In the genomic region with DNA sequence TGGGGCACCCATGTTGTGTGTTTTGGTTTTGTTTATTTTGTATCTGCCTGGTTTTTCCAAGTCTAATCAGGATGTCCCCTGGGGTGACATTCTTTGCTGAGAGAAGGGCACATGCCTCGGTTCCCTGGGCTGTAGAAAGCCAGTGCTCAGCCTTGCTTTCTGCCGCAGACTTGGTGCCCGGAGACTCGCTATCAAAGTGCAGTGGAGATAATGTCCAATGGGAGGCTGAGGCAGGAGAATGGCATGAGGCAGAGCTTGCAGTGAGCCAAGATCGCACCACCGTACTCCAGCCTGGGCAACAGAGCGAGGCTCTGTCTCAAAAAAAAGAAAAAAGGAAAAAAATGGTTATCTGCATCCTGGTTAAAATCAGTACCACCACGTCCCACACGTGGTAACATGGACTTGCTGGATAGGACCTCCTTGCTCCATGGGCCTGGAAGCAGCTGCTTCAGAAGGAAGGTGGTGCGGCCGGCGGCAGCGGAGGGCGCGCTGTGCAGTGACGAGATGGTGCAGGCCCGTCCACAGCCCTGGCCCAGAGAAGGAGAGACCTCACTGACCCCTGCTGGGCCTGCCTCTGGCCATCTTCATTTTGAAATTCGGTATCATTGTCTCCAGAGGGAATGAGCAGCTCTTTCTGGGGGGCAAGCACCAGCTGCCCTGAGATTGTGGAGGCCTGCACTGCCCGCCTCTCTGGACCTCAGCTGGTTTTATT, we compare ENCODE assay signal across 18 cellular contexts. TPM values are rescaled to one million over a fixed set of nuclear protein-coding genes. Genes with fewer than 3 reads are reported as not detected.
A peak's percentile ranks its signal among the peaks of the same experiment; 100 is the strongest.
DNase-seq lines count a peak whose midpoint lies in the region; ATAC-seq and TF ChIP-seq lines count a peak whose summit lies in the region.
"Had no signal": no experiment of that assay in that cellular context is flagged by ENCODE, and none has a peak within 500 bp of the region (broad histone marks: within the 10 kb centered on the region; RNA-seq: fewer than 3 reads in every experiment).

No MANE protein-coding gene starts in this region.

- H3K14ac ChIP-seq in H9 (ENCODE audit: insufficient read depth, low read length), result no peak overlapping the region

- peaks cover 29% of the 10 kb centered on the region for H3K36me3 Mint-ChIP-seq in activated CD4-positive, alpha-beta T cell treated with anti-CD3 and anti-CD28 coated beads, Interleukin-2, amount 10 ng/mL, durations not matched to agents 24 days and 14 days (ENCODE audit: low read depth)
- H3K36me3 Mint-ChIP-seq in H9 (ENCODE audit: insufficient read depth in 1 of 3, low read depth in 3 of 3) (peaks cover 18 to 55% (median 44%) of the 10 kb centered on the region in 3 experiments), nephron progenitor cell (ENCODE audit: low read depth) (peaks cover 10% of the 10 kb centered on the region)

- H3K4ac ChIP-seq in H9 (ENCODE audit: low read depth, low read length), result no peak overlapping the region

- no peaks in the 10 kb centered on the region; the same call in 1 of the 2 replicates for H3K79me2 ChIP-seq in H9 (ENCODE audit: insufficient read depth, low read length)

- no peak for DNase-seq in activated CD4-positive, alpha-beta T cell treated with anti-CD3 and anti-CD28 coated beads, Interleukin-2, amount 10 ng/mL, durations not matched to agents 24 days and 14 days
- no peak for DNase-seq in activated CD4-positive, alpha-beta T cell treated with anti-CD3 and anti-CD28 coated beads, Interleukin-2, amount 50 U/mL, for 4 hours
- DNase-seq in H9, result no peak
- no peak for DNase-seq in effector memory CD4-positive, alpha-beta T cell
- DNase-seq in nephron progenitor cell, result no peak
- no peak for DNase-seq in NCI-H446 (lab: John Stamatoyannopoulos, UW)
- no peak for DNase-seq in central memory CD4-positive, alpha-beta T cell
- DNase-seq: GDM1, Kasumi-1, NCI-H1436, NCI-H226 had no signal

- no peak overlapping the region for H3K4me3 Mint-ChIP-seq in activated CD4-positive, alpha-beta T cell treated with anti-CD3 and anti-CD28 coated beads, Interleukin-2, amount 10 ng/mL, durations not matched to agents 24 days and 14 days
- peak overlapping the region in 1 of 2 experiments; percentile 53; a peak in 1 of 5 replicates for H3K4me3 Mint-ChIP-seq in H9
- no peak overlapping the region for H3K4me3 Mint-ChIP-seq in nephron progenitor cell

- no peak overlapping the region for H2AFZ ChIP-seq in H9 (ENCODE audit: low read length)
- H2AFZ ChIP-seq: parathyroid adenoma had no signal

- no peak overlapping the region for H4K8ac ChIP-seq in H9 (replicated peaks; ENCODE audit: insufficient read length, low read depth, low read length)

- H3K79me1 ChIP-seq in H9 (ENCODE audit: insufficient read depth, low read depth, low read length, poor library complexity, severe bottlenecking), result no peaks in the 10 kb centered on the region

- no peaks in the 10 kb centered on the region for H3K27me3 Mint-ChIP-seq in activated CD4-positive, alpha-beta T cell treated with anti-CD3 and anti-CD28 coated beads, Interleukin-2, amount 10 ng/mL, durations not matched to agents 24 days and 14 days
- H3K27me3 Mint-ChIP-seq in H9 (ENCODE audit: low read depth), result no peaks in the 10 kb centered on the region
- peaks cover 3% of the 10 kb centered on the region for H3K27me3 Mint-ChIP-seq in nephron progenitor cell (ENCODE audit: low read depth, poor library complexity)

- no peak overlapping the region for H2BK5ac ChIP-seq in H9 (ENCODE audit: insufficient read length, low read length)

- H2AK5ac ChIP-seq in H9 (ENCODE audit: insufficient read length, low read length), result no peak overlapping the region

- H3K4me3 ChIP-seq in effector memory CD4-positive, alpha-beta T cell (ENCODE audit: insufficient read depth, low read depth, low read length, poor library complexity, severe bottlenecking), result no peak overlapping the region
- H3K4me3 ChIP-seq: A549, coronary artery, SJSA1 had no signal

- H3K36me3 ChIP-seq in effector memory CD4-positive, alpha-beta T cell (ENCODE audit: control insufficient read depth, insufficient read depth, low read length), result peaks cover 31% of the 10 kb centered on the region

- no peaks in the 10 kb centered on the region for H4K20me1 ChIP-seq in H9 (ENCODE audit: control insufficient read depth, insufficient read depth, insufficient read length)

- H2BK15ac ChIP-seq in H9 (ENCODE audit: low read depth, low read length), result no peak overlapping the region

- peaks cover 17% of the 10 kb centered on the region for H3K4me1 Mint-ChIP-seq in activated CD4-positive, alpha-beta T cell treated with anti-CD3 and anti-CD28 coated beads, Interleukin-2, amount 10 ng/mL, durations not matched to agents 24 days and 14 days
- peaks cover 6 to 26% of the 10 kb centered on the region in 2 experiments for H3K4me1 Mint-ChIP-seq in H9
- peaks cover 38% of the 10 kb centered on the region for H3K4me1 Mint-ChIP-seq in nephron progenitor cell

- no peak overlapping the region for H3K18ac ChIP-seq in H9 (ENCODE audit: insufficient read length, low read depth, low read length)

- WGBS in H9 (ENCODE audit: extremely low coverage, insufficient read length, low lambda C conversion rate), result no CpG with 5 or more reads among the region's 19 CpGs

- no peaks in the 10 kb centered on the region for H3K23me2 ChIP-seq in H9 (ENCODE audit: insufficient read length, low read depth, low read length, poor library complexity, severe bottlenecking)

- no peaks in the 10 kb centered on the region for H3K9me3 ChIP-seq in H9 (ENCODE audit: control insufficient read depth, low read depth, low read length)
- H3K9me3 ChIP-seq in effector memory CD4-positive, alpha-beta T cell (ENCODE audit: control insufficient read depth, low read length), result no peaks in the 10 kb centered on the region
- H3K9me3 ChIP-seq: A549, SJSA1 had no signal

- H3K23ac ChIP-seq in H9 (ENCODE audit: insufficient read length, low read depth, low read length), result no peak overlapping the region

- no peaks in the 10 kb centered on the region for H3K9me3 Mint-ChIP-seq in activated CD4-positive, alpha-beta T cell treated with anti-CD3 and anti-CD28 coated beads, Interleukin-2, amount 10 ng/mL, durations not matched to agents 24 days and 14 days
- H3K9me3 Mint-ChIP-seq in H9 (no peaks in the 10 kb centered on the region; a peak in 1 of 5 replicates), nephron progenitor cell (no peaks in the 10 kb centered on the region)

- no peak overlapping the region for H3T11ph ChIP-seq in H9 (ENCODE audit: low read length)

- no peak overlapping the region for H2BK120ac ChIP-seq in H9 (ENCODE audit: low read depth, low read length, poor library complexity, severe bottlenecking)

- no peak overlapping the region for H2BK20ac ChIP-seq in H9 (ENCODE audit: low read depth, low read length, poor library complexity, severe bottlenecking)

- ATAC-seq in GM18517 (IDR thresholded peaks at IDR 0.05; ENCODE audit: unreplicated experiment), result no peak

- intact Hi-C loops in activated CD4-positive, alpha-beta T cell treated with anti-CD3 and anti-CD28 coated beads, Interleukin-2, amount 10 ng/mL, durations not matched to agents 24 days and 14 days (cut with micrococcal nuclease), result no loop called here

- H3K4me1 ChIP-seq in H9 (ENCODE audit: insufficient read depth, low read length), result no peaks in the 10 kb centered on the region
- H3K4me1 ChIP-seq in effector memory CD4-positive, alpha-beta T cell (ENCODE audit: control insufficient read depth, insufficient read depth, low read length, poor library complexity, severe bottlenecking), result peaks cover 21% of the 10 kb centered on the region
- H3K4me1 ChIP-seq: A549, parathyroid adenoma had no signal

- no peak overlapping the region for H3K4me2 ChIP-seq in H9 (ENCODE audit: insufficient read depth, insufficient read length, low read length)
- H3K4me2 ChIP-seq: A549 had no signal

- H4K5ac ChIP-seq in H9 (ENCODE audit: insufficient read length, low read depth, low read length), result no peak overlapping the region

- H3K9ac ChIP-seq in H9 (ENCODE audit: extremely low read depth, insufficient read length, low read length), result no peak overlapping the region
- H3K9ac ChIP-seq: parathyroid adenoma had no signal

- no peaks in the 10 kb centered on the region for H3K27me3 ChIP-seq in H9 (ENCODE audit: insufficient read depth, low read length)
- no peaks in the 10 kb centered on the region for H3K27me3 ChIP-seq in effector memory CD4-positive, alpha-beta T cell (replicated peaks; ENCODE audit: control insufficient read depth, insufficient read depth, low read length, poor library complexity, severe bottlenecking)
- H3K27me3 ChIP-seq: SJSA1 had no signal

- H3K56ac ChIP-seq in H9 (ENCODE audit: insufficient read length, low read depth, low read length), result no peak overlapping the region

- peak overlapping the region; percentile 66 for H3K27ac Mint-ChIP-seq in activated CD4-positive, alpha-beta T cell treated with anti-CD3 and anti-CD28 coated beads, Interleukin-2, amount 10 ng/mL, durations not matched to agents 24 days and 14 days
- peak overlapping the region; percentile 72 to 92 (median 72); a peak in 4 of 7 replicates for H3K27ac Mint-ChIP-seq in H9
- H3K27ac Mint-ChIP-seq in nephron progenitor cell, result peak overlapping the region; percentile 91

- no peak overlapping the region for H4K91ac ChIP-seq in H9 (ENCODE audit: insufficient read length, low read depth, low read length)

- no peak overlapping the region for H3K27ac ChIP-seq in H9 (ENCODE audit: insufficient read length, low read depth, low read length)
- H3K27ac ChIP-seq in effector memory CD4-positive, alpha-beta T cell (ENCODE audit: insufficient read depth, low read length, poor library complexity, severe bottlenecking), result peak overlapping the region; percentile 79
- H3K27ac ChIP-seq: A549, coronary artery, HL-60, parathyroid adenoma had no signal

- TF ChIP-seq CTCF in H9 (conservative IDR thresholded peaks at IDR 0.05) (no peak), nephron progenitor cell (IDR thresholded peaks at IDR 0.05) (no peak)

- no peak overlapping the region for H2BK12ac ChIP-seq in H9 (ENCODE audit: insufficient read length, low read depth, low read length)

RNA-seq across cellular contexts. Expression of a gene that starts 19.3 kb away (rescaled TPM):
- not detected in 2 replicates for total RNA-seq in activated CD4-positive, alpha-beta T cell treated with anti-CD3 and anti-CD28 coated beads, Interleukin-2, amount 10 ng/mL, durations not matched to agents 24 days and 14 days
- 0.29 and 0.31 TPM in 2 replicates for total RNA-seq in H9 (2021)
- total RNA-seq: Calu3, SJSA1 had no signal

RNA-seq across cellular contexts. Expression of a gene that starts 31.7 kb away (rescaled TPM):
- total RNA-seq in activated CD4-positive, alpha-beta T cell treated with anti-CD3 and anti-CD28 coated beads, Interleukin-2, amount 10 ng/mL, durations not matched to agents 24 days and 14 days, result 222 and 228 TPM in 2 replicates
- 153 and 160 TPM in 2 replicates for total RNA-seq in H9 (2021)
- total RNA-seq: SJSA1 had no signal

RNA-seq across cellular contexts. Expression of a gene that starts 43.8 kb away (rescaled TPM):
- total RNA-seq in activated CD4-positive, alpha-beta T cell treated with anti-CD3 and anti-CD28 coated beads, Interleukin-2, amount 10 ng/mL, durations not matched to agents 24 days and 14 days, result 95.7 and 102 TPM in 2 replicates
- 53.2 and 57.1 TPM in 2 replicates for total RNA-seq in H9 (2021)

RNA-seq across cellular contexts. Expression of a gene that starts 48.9 kb away (rescaled TPM):
- 106 and 118 TPM in 2 replicates for total RNA-seq in activated CD4-positive, alpha-beta T cell treated with anti-CD3 and anti-CD28 coated beads, Interleukin-2, amount 10 ng/mL, durations not matched to agents 24 days and 14 days
- 69.7 and 78.2 TPM in 2 replicates for total RNA-seq in H9 (2021)
